ENCODE assay signal across 8 cellular contexts in genomic region chr16:31033709-31034492, GRCh38. TPM values are rescaled to one million over a fixed set of nuclear protein-coding genes. Genes with fewer than 3 reads are reported as not detected.
DNase-seq lines count a peak whose midpoint lies in the region; ATAC-seq and TF ChIP-seq lines count a peak whose summit lies in the region.

No MANE protein-coding gene starts in this region.

- no peaks in the 10 kb centered on the region for H3K27me3 Mint-ChIP-seq in T-helper 1 cell treated with Interleukin-12 subunit alpha and Interleukin-12 subunit beta and Interleukin-4 antibody, amounts not matched to agents 30 μg/mL and 1 μg/mL, for 36 hours (ENCODE audit: low read depth)

- H3K4me1 ChIP-seq in right atrium auricular region, result peaks cover 0 to 15% of the 10 kb centered on the region in 2 donors
- H3K4me1 ChIP-seq in psoas muscle, result peaks cover 10% of the 10 kb centered on the region
- no peaks in the 10 kb centered on the region for H3K4me1 ChIP-seq in urinary bladder (ENCODE audit: insufficient read depth)

- H3K9me3 ChIP-seq in right atrium auricular region, result no peaks in the 10 kb centered on the region
- H3K9me3 ChIP-seq in psoas muscle, result no peaks in the 10 kb centered on the region

- H3K4me1 Mint-ChIP-seq in T-helper 1 cell treated with Interleukin-12 subunit alpha and Interleukin-12 subunit beta and Interleukin-4 antibody, amounts not matched to agents 30 μg/mL and 1 μg/mL, for 36 hours (ENCODE audit: low read depth), result peaks cover 17% of the 10 kb centered on the region

- H3K36me3 ChIP-seq in right atrium auricular region (peaks cover 41% of the 10 kb centered on the region), psoas muscle (ENCODE audit: insufficient read depth in 1 of 2, low read depth in 1 of 2) (peaks cover 4 to 45% of the 10 kb centered on the region in 2 donors), urinary bladder (ENCODE audit: insufficient read depth) (no peaks in the 10 kb centered on the region)

- DNase-seq in NCI-H1436 treated with DMSO at 0.1 percent for 48 hours (lab: John Stamatoyannopoulos, UW) (peak; percentile 10), amniotic stem cell (lab: John Stamatoyannopoulos, UW) (peak; percentile 66), right atrium auricular region (ENCODE audit: low spot score) (peak; percentile 94), psoas muscle (peak; percentile 93 to 96)

- TF ChIP-seq CTCF in right atrium auricular region (IDR thresholded peaks at IDR 0.05), result no peak
- TF ChIP-seq CTCF in psoas muscle (IDR thresholded peaks at IDR 0.05), result no peak

- peak overlapping the region; percentile 87 for H3K4me3 Mint-ChIP-seq in T-helper 1 cell treated with Interleukin-12 subunit alpha and Interleukin-12 subunit beta and Interleukin-4 antibody, amounts not matched to agents 30 μg/mL and 1 μg/mL, for 36 hours

- ATAC-seq in HG02623 (IDR thresholded peaks at IDR 0.05; ENCODE audit: unreplicated experiment) (peak; percentile 25), psoas muscle (peak; percentile 74 to 87 (median 79))

- peak overlapping the region; percentile 91 to 97 for H3K27ac ChIP-seq in right atrium auricular region
- peak overlapping the region; percentile 96 for H3K27ac ChIP-seq in psoas muscle
- peak overlapping the region; percentile 75 for H3K27ac ChIP-seq in urinary bladder (ENCODE audit: low read depth)

- TF ChIP-seq POLR2A in GM10847 (IDR thresholded peaks at IDR 0.05; ENCODE audit: extremely low read depth, insufficient read length), result peak; percentile 5

- WGBS in psoas muscle, 3 donors, result 1% methylated on average over 47 of the region's 47 CpGs
- under 1% methylated on average over 47 of the region's 47 CpGs for WGBS in urinary bladder

- H3K27ac Mint-ChIP-seq in T-helper 1 cell treated with Interleukin-12 subunit alpha and Interleukin-12 subunit beta and Interleukin-4 antibody, amounts not matched to agents 30 μg/mL and 1 μg/mL, for 36 hours, result peak overlapping the region; percentile 87

- H3K4me3 ChIP-seq in right atrium auricular region (peak overlapping the region; percentile 77 to 81), psoas muscle (peak overlapping the region; percentile 85), urinary bladder (ENCODE audit: low read depth, low read length) (peak overlapping the region; percentile 90)

- intact Hi-C loops in psoas muscle (cut with DNase I), result loop anchor here (2.0 to 5.0 kb wide), 2 partner anchors 37 to 39 kb away; no protein-coding TSS in a partner anchor

- no peaks in the 10 kb centered on the region for H3K27me3 ChIP-seq in right atrium auricular region
- no peaks in the 10 kb centered on the region for H3K27me3 ChIP-seq in psoas muscle (ENCODE audit: insufficient read depth in 3 of 3, low read length in 2 of 3)

- no peaks in the 10 kb centered on the region for H3K9me3 Mint-ChIP-seq in T-helper 1 cell treated with Interleukin-12 subunit alpha and Interleukin-12 subunit beta and Interleukin-4 antibody, amounts not matched to agents 30 μg/mL and 1 μg/mL, for 36 hours

- peaks cover 17% of the 10 kb centered on the region for H3K36me3 Mint-ChIP-seq in T-helper 1 cell treated with Interleukin-12 subunit alpha and Interleukin-12 subunit beta and Interleukin-4 antibody, amounts not matched to agents 30 μg/mL and 1 μg/mL, for 36 hours (ENCODE audit: low read depth)

RNA-seq across cellular contexts. Expression of gene STX4, which starts 0.5 kb away (rescaled TPM):
- total RNA-seq in right atrium auricular region (10 to 100 TPM; 17.1 to 23.8 TPM), psoas muscle (10 to 100 TPM; 47.6 to 57.8 (median 51.6) TPM), urinary bladder (18.0 TPM)
- polyA plus RNA-seq in psoas muscle (100 to 1,000 TPM in 1 of 3 donors, 10 to 100 TPM in 2; 61.8 to 123 (median 83.3) TPM), urinary bladder (68.2 TPM)

RNA-seq across cellular contexts. Expression of gene STX1B, which starts 23.5 kb away (rescaled TPM):
- total RNA-seq in right atrium auricular region (1 to 10 TPM; 1.3 to 2.1 TPM), psoas muscle (under 1 TPM in 3 of 4 donors, not detected in 1; 0.11 to 0.64 (median 0.26) TPM), urinary bladder (0.74 TPM)
- polyA plus RNA-seq in psoas muscle (under 1 TPM; 0.04 to 0.14 (median 0.05) TPM), urinary bladder (0.47 TPM)

RNA-seq across cellular contexts. Expression of gene ZNF668, which starts 40.1 kb away (rescaled TPM):
- 1 to 10 TPM; 7.4 to 9.2 TPM for total RNA-seq in right atrium auricular region
- 1 to 10 TPM; 5.3 to 7.5 (median 5.8) TPM for total RNA-seq in psoas muscle
- 10 to 100 TPM in 2 of 3 donors, 1 to 10 TPM in 1; 7.2 to 12.3 (median 10.9) TPM for polyA plus RNA-seq in psoas muscle
- total RNA-seq in urinary bladder, result 4.5 TPM
- 10.7 TPM for polyA plus RNA-seq in urinary bladder

RNA-seq across cellular contexts. Expression of gene ZNF646, which starts 40.3 kb away (rescaled TPM):
- 10 to 100 TPM in 1 of 2 donors, 1 to 10 TPM in 1; 6.2 to 10.8 TPM for total RNA-seq in right atrium auricular region
- total RNA-seq in psoas muscle, result 10 to 100 TPM in 2 of 4 donors, 1 to 10 TPM in 2; 8.4 to 22.6 (median 12.3) TPM
- polyA plus RNA-seq in psoas muscle, result 10 to 100 TPM in 1 of 3 donors, 1 to 10 TPM in 2; 4.0 to 20.8 (median 5.9) TPM
- 9.4 TPM for total RNA-seq in urinary bladder
- polyA plus RNA-seq in urinary bladder, result 11.5 TPM

RNA-seq across cellular contexts. Expression of gene HSD3B7, which starts 48.9 kb away (rescaled TPM):
- total RNA-seq in right atrium auricular region (1 to 10 TPM; 6.0 to 8.5 TPM), psoas muscle (10 to 100 TPM in 1 of 4 donors, 1 to 10 TPM in 3; 3.2 to 12.8 (median 5.4) TPM), urinary bladder (11.0 TPM)
- polyA plus RNA-seq in psoas muscle (1 to 10 TPM; 3.5 to 4.9 (median 4.1) TPM), urinary bladder (20.3 TPM)

Comparison
In these comparisons a context has a peak if more than half of its experiments do, and no peak if none do; other contexts are left out.
1. Peak in every context shown above with its lines: DNase-seq, ATAC-seq, H3K4me3 ChIP-seq and H3K27ac ChIP-seq.
2. DNase-seq: peak in every context shown above with its lines; median percentile 94 in psoas muscle; 94 in right atrium auricular region; 66 in amniotic stem cell; 10 in NCI-H1436 treated with DMSO at 0.1 percent for 48 hours.